ENCODE assay signal across 1 cellular context in the genomic region with DNA sequence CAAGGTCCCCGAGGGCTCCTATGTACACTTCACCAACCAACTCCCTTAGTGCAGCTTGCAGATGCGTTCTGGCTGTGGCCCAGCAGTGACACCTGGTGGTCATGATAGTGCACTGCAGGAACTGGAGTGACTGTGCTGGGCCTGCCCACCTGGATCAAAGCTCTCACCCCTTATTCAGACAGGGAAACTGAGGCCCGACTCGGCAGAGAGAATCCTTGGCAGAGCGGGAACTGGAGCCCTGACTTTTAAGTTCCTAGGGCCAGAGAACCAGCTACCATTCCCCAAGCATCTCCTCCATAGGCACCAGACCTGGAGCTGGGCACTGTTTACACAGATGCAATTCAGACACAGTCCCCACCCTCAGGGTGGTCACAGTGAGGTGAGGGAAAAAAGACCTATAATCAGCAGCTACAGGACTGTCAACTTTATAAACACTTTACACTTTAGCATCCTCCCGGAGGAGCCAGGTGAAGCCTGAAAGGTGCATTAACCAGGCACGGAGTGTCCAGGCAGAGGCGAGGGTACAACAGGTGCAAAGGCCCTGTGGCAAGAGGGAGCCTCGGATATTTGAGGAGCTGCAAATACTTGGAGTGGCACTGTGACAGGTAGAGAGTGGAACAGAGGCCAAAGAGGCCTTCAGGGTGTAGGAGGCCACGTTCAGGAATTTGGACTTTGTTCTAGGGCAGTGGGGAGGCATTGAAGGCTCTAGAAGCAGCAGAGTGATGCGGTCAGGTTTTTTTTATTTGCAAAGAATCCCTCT.
TF ChIP-seq lines count a peak whose summit lies in the region.

No MANE protein-coding gene starts in this region.

TF ChIP-seq in IMR-90, 13 proteins besides CTCF, POLR2A, EP300 and RAD21:
- TF ChIP-seq, protein P1, sequence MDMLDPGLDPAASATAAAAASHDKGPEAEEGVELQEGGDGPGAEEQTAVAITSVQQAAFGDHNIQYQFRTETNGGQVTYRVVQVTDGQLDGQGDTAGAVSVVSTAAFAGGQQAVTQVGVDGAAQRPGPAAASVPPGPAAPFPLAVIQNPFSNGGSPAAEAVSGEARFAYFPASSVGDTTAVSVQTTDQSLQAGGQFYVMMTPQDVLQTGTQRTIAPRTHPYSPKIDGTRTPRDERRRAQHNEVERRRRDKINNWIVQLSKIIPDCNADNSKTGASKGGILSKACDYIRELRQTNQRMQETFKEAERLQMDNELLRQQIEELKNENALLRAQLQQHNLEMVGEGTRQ (IDR thresholded peaks at IDR 0.05; ENCODE audit: low read depth, low read length): no peak
- TF ChIP-seq SMC3 (IDR thresholded peaks at IDR 0.05; ENCODE audit: low read depth, low read length): peak; percentile 90
